22 cellular contexts compared by ENCODE assay signal in genomic region chr2:234583331-234583730, GRCh38.
A peak's percentile ranks its signal among the peaks of the same experiment; 100 is the strongest.
DNase-seq lines count a peak whose midpoint lies in the region; ATAC-seq, FAIRE-seq and TF ChIP-seq lines count a peak whose summit lies in the region.
"Had no signal": no experiment of that assay in that cellular context is flagged by ENCODE, and none has a peak within 500 bp of the region (broad histone marks: within the 10 kb centered on the region; RNA-seq: fewer than 3 reads in every experiment).

No MANE protein-coding gene starts in this region.

- DNase-seq in HepG2 (ENCODE audit: low spot score) (no peak), right lobe of liver (no peak), islet precursor cell (peak; percentile 4), aorta (no peak), mucosa of gallbladder (ENCODE audit: low spot score) (no peak)
- DNase-seq: AML-193; Caco-2; Calu3; CD4-positive, alpha-beta T cell; CD8-positive, alpha-beta T cell; DMS79 treated with DMSO at 0.1 percent for 48 hours; GF-D8 had no signal

- no peak for TF ChIP-seq RAD21 in HepG2 (CRISPR knock-in tag; IDR thresholded peaks at IDR 0.05)

- no peak overlapping the region for H2AFZ ChIP-seq in HepG2 (ENCODE audit: low read length)
- H2AFZ ChIP-seq in OCI-LY3 (ENCODE audit: low read depth, low read length) = no peak overlapping the region

- TF ChIP-seq EP300 in HepG2 (IDR thresholded peaks at IDR 0.05; ENCODE audit: low read depth in 2 of 2, low read length in 2 of 2) (no peak), HepG2 (CRISPR knock-in tag; IDR thresholded peaks at IDR 0.05; ENCODE audit: borderline replicate concordance) (no peak)

- FAIRE-seq in HepG2 (lab: Jason Lieb, UNC) = no peak
- FAIRE-seq: A549, D721Med, G401.6, GM12891, GM19239 had no signal

- in situ Hi-C loops in HepG2 (cut with HindIII; ENCODE audit: extremely low pct_ligation_motif_present, low pct_unique_long_range_greater_than_20kb) = no loop called here

- POLR2A ChIA-PET in HepG2 (lab: Yijun Ruan, JAX) = no interaction called here

- CTCF ChIA-PET in HepG2 (lab: Yijun Ruan, JAX; ENCODE audit: low intra/inter-chr PET ratio, low total read pairs) = no interaction called here

- WGBS in HepG2 (ENCODE audit: low lambda C conversion rate) = 9% methylated on average over 4 of the region's 4 CpGs
- 74% methylated on average over 3 of the region's 4 CpGs for WGBS in right lobe of liver (ENCODE audit: insufficient coverage, low coverage, low lambda C conversion rate, missing lambda C conversion rate)
- WGBS in aorta, 2 donors = 85 to 89% methylated on average over 4 of the region's 4 CpGs

- no peak overlapping the region for H3K4me3 ChIP-seq in HepG2 (replicated peaks in 1 of 3; ENCODE audit: insufficient read depth in 1 of 3, low read depth in 2 of 3, low read length in 3 of 3)
- H3K4me3 ChIP-seq in right lobe of liver = no peak overlapping the region
- no peak overlapping the region for H3K4me3 ChIP-seq in OCI-LY3 (ENCODE audit: low read length)
- no peak overlapping the region for H3K4me3 ChIP-seq in aorta (ENCODE audit: low read length in 2 of 2)
- H3K4me3 ChIP-seq: A549; BLaER1 treated with 17β-estradiol and CSF1 and Interleukin-3, amounts not matched to agents 10 nM and 100 nM had no signal

- H3K27ac ChIP-seq in HepG2 (ENCODE audit: extremely low read length, insufficient read depth, low read length) = no peak overlapping the region
- no peak overlapping the region for H3K27ac ChIP-seq in right lobe of liver
- H3K27ac ChIP-seq in OCI-LY3 (ENCODE audit: low read length) = 0 out of 2 replicates have a peak overlapping the region, but pooled peaks have one; percentile 81
- no peak overlapping the region for H3K27ac ChIP-seq in aorta (ENCODE audit: low read depth in 1 of 2, low read length in 2 of 2)
- H3K27ac ChIP-seq: 22Rv1; A549; BLaER1 treated with 17β-estradiol and CSF1 and Interleukin-3, amounts not matched to agents 10 nM and 100 nM; C4-2B had no signal

- H4K20me1 ChIP-seq in HepG2 (ENCODE audit: insufficient read depth, low read length) (no peaks in the 10 kb centered on the region), OCI-LY3 (ENCODE audit: insufficient read depth, low read length) (no peaks in the 10 kb centered on the region)
- H4K20me1 ChIP-seq: BLaER1 treated with 17β-estradiol and CSF1 and Interleukin-3, amounts not matched to agents 10 nM and 100 nM had no signal

- ATAC-seq in HepG2 (no peak), right lobe of liver (no peak), aorta (ENCODE audit: low FRiP score) (no peak), GM21737 (IDR thresholded peaks at IDR 0.05; ENCODE audit: unreplicated experiment) (no peak)
- ATAC-seq: A549; CD8-positive, alpha-beta T cell had no signal

- no peaks in the 10 kb centered on the region for H3K79me2 ChIP-seq in HepG2 (ENCODE audit: insufficient read depth, low read length)
- H3K79me2 ChIP-seq in OCI-LY3 (ENCODE audit: low read length) = no peaks in the 10 kb centered on the region

- H3K4me1 ChIP-seq in HepG2 (ENCODE audit: insufficient read depth, low read length) = peaks cover 31% of the 10 kb centered on the region
- H3K4me1 ChIP-seq in right lobe of liver = no peaks in the 10 kb centered on the region
- H3K4me1 ChIP-seq in OCI-LY3 (ENCODE audit: low read length) = peaks cover 53% of the 10 kb centered on the region
- no peaks in the 10 kb centered on the region for H3K4me1 ChIP-seq in aorta (ENCODE audit: control insufficient read depth in 1 of 2, insufficient read depth in 2 of 2, low read length in 2 of 2)
- H3K4me1 ChIP-seq: A549, Caco-2 had no signal

- H3K27me3 ChIP-seq in HepG2 (ENCODE audit: control insufficient read depth in 1 of 2, insufficient read depth in 2 of 2, low read length in 2 of 2) = peaks cover 0 to 16% of the 10 kb centered on the region in 2 experiments; a peak in 3 of 5 replicates
- H3K27me3 ChIP-seq in right lobe of liver = no peaks in the 10 kb centered on the region
- no peaks in the 10 kb centered on the region for H3K27me3 ChIP-seq in OCI-LY3 (ENCODE audit: low read depth, low read length)
- H3K27me3 ChIP-seq in aorta (ENCODE audit: control insufficient read depth in 1 of 2, insufficient read depth in 2 of 2, low read length in 1 of 2) = peaks cover 0 to 1% of the 10 kb centered on the region in 2 donors
- H3K27me3 ChIP-seq: BLaER1 treated with 17β-estradiol and CSF1 and Interleukin-3, amounts not matched to agents 10 nM and 100 nM had no signal

- H3K36me3 ChIP-seq in HepG2 (replicated peaks in 1 of 2; ENCODE audit: control insufficient read depth in 1 of 2, insufficient read depth in 2 of 2, low read length in 2 of 2) (no peaks in the 10 kb centered on the region), right lobe of liver (no peaks in the 10 kb centered on the region), OCI-LY3 (replicated peaks; ENCODE audit: low read depth, low read length) (no peaks in the 10 kb centered on the region), aorta (ENCODE audit: control insufficient read depth in 1 of 2, insufficient read depth in 2 of 2, low read length in 1 of 2) (no peaks in the 10 kb centered on the region)
- H3K36me3 ChIP-seq: BLaER1 treated with 17β-estradiol and CSF1 and Interleukin-3, amounts not matched to agents 10 nM and 100 nM had no signal

- TF ChIP-seq POLR2A in HepG2 (IDR thresholded peaks at IDR 0.05; ENCODE audit: insufficient read depth in 1 of 2, low read depth in 2 of 2, low read length in 2 of 2) = no peak
- no peak for TF ChIP-seq POLR2A in right lobe of liver (IDR thresholded peaks at IDR 0.05)

- intact Hi-C loops in HepG2 (cut with micrococcal nuclease; ENCODE audit: unreplicated experiment) (no loop called here), right lobe of liver (cut with DNase I) (no loop called here), aorta (cut with DNase I) (loop anchor here in 1 of 2 donors (10.0 kb wide), 1 partner anchor 1251 kb away; no protein-coding TSS in a partner anchor)

- H3K4me2 ChIP-seq in HepG2 (ENCODE audit: low read depth, low read length) (no peak overlapping the region), OCI-LY3 (ENCODE audit: low read length) (no peak overlapping the region; the same call in 1 of the 2 replicates)
- H3K4me2 ChIP-seq: A549 had no signal

- no peak for TF ChIP-seq CTCF in HepG2 (CRISPR knock-in tag; IDR thresholded peaks at IDR 0.05)
- TF ChIP-seq CTCF in right lobe of liver (IDR thresholded peaks at IDR 0.05) = no peak
- TF ChIP-seq CTCF in OCI-LY3 (IDR thresholded peaks at IDR 0.05; ENCODE audit: low read depth, low read length) = no peak

- BruUV-seq in HepG2 (replicated peaks; lab: Mats Ljungman, UMichigan) = no TSS peak

- H3K9ac ChIP-seq in HepG2 (ENCODE audit: insufficient read depth, low read depth, low read length) = no peak overlapping the region
- H3K9ac ChIP-seq in OCI-LY3 (ENCODE audit: low read length) = no peak overlapping the region
- H3K9ac ChIP-seq: BLaER1 treated with 17β-estradiol and CSF1 and Interleukin-3, amounts not matched to agents 10 nM and 100 nM had no signal

- H3K9me3 ChIP-seq in HepG2 (ENCODE audit: low read length) = peaks cover 4% of the 10 kb centered on the region
- no peaks in the 10 kb centered on the region for H3K9me3 ChIP-seq in right lobe of liver
- no peaks in the 10 kb centered on the region for H3K9me3 ChIP-seq in OCI-LY3 (ENCODE audit: insufficient read depth, low read length)
- peaks cover 2% of the 10 kb centered on the region for H3K9me3 ChIP-seq in aorta (ENCODE audit: control insufficient read depth, low read length)
- H3K9me3 ChIP-seq: A549; BLaER1 treated with 17β-estradiol and CSF1 and Interleukin-3, amounts not matched to agents 10 nM and 100 nM; Caco-2 had no signal

TF ChIP-seq in HepG2, 621 proteins besides CTCF, POLR2A, EP300 and RAD21 (continues in another document):
- TF ChIP-seq CEBPZ (IDR thresholded peaks at IDR 0.05; ENCODE audit: low read length) (no peak), ZNF468 (CRISPR knock-in tag; IDR thresholded peaks at IDR 0.05) (0 out of 2 replicates have a peak, but pooled peaks have one; percentile 41), GMEB2 (CRISPR knock-in tag; IDR thresholded peaks at IDR 0.05; ENCODE audit: low read depth) (no peak), GABPB1 (CRISPR knock-in tag; IDR thresholded peaks at IDR 0.05) (no peak), SMAD1 (CRISPR knock-in tag; IDR thresholded peaks at IDR 0.05; ENCODE audit: borderline replicate concordance, low read depth) (no peak), ETV6 (CRISPR knock-in tag; conservative IDR thresholded peaks at IDR 0.05) (no peak), NFATC3 (CRISPR knock-in tag; IDR thresholded peaks at IDR 0.05) (no peak)
